ENCODE assay signal across 5 cellular contexts in the genomic region with DNA sequence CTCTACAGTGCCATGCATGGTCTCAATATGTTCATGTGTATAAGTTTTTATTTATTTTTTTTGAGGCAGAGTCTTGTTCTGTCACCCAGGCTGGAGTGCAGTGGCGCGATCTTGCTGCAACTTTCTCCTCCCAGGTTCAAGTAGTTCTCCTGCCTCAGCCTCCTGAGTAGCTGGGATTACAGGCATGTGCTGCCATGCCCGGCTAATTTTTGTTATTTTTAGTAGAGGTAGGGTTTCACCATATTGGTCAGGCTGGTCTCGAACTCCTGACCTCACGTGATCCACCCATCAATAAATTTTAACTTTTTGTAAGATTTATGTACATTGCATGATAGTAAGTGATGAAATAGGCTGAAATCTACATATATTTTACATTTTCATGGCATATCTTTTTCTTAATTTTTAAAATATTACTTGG.
DNase-seq lines count a peak whose midpoint lies in the region; ATAC-seq, FAIRE-seq and TF ChIP-seq lines count a peak whose summit lies in the region.
"Not testable (repeated sequence)": the region's sequence is repeated elsewhere in the genome, so short reads cannot be mapped to it uniquely, and the experiment has no call there.

No MANE protein-coding gene starts in this region.

- not testable (repeated sequence) for TF ChIP-seq CTCF in VCaP (conservative IDR thresholded peaks at IDR 0.05); K562 (IDR thresholded peaks at IDR 0.05 in 2 of 3, conservative IDR thresholded peaks at IDR 0.05 in 1 of 3; ENCODE audit: insufficient read depth in 2 of 3, low read depth in 1 of 3, low read length in 3 of 3); chondrocyte (IDR thresholded peaks at IDR 0.05); gastrocnemius medialis (IDR thresholded peaks at IDR 0.05 in 4 of 5, conservative IDR thresholded peaks at IDR 0.05 in 1 of 5)

- H3K4me2 ChIP-seq in K562 (ENCODE audit: insufficient read depth, low read length) = peak overlapping the region; percentile 33

- not testable (repeated sequence) for BruUV-seq in K562 (replicated peaks; lab: Mats Ljungman, UMichigan)

- 43% methylated on average over 5 of the region's 5 CpGs for WGBS in K562 (ENCODE audit: insufficient coverage, low coverage, missing lambda C conversion rate)

- H3K27ac ChIP-seq in CD8-positive, alpha-beta memory T cell (ENCODE audit: low read depth, low read length) = peak overlapping the region; percentile 49
- H3K27ac ChIP-seq in VCaP (0 out of 2 replicates have a peak overlapping the region, but pooled peaks have one; percentile 9), K562 (ENCODE audit: extremely low read depth, low read depth, low read length) (peak overlapping the region; percentile 85), gastrocnemius medialis (peak overlapping the region; percentile 54 to 90 (median 80))

- not testable (repeated sequence) for H4K20me1 ChIP-seq in K562 (replicated peaks; ENCODE audit: control insufficient read depth, insufficient read depth, low read length)

- H3K27me3 ChIP-seq in CD8-positive, alpha-beta memory T cell (ENCODE audit: insufficient read depth, low read length, poor library complexity, severe bottlenecking); K562 (ENCODE audit: control insufficient read depth in 2 of 2, insufficient read depth in 2 of 2, low read length in 2 of 2); gastrocnemius medialis: not testable (repeated sequence)

- TF ChIP-seq RAD21 in K562 (CRISPR knock-in tag; conservative IDR thresholded peaks at IDR 0.05 in 1 of 2, IDR thresholded peaks at IDR 0.05 in 1 of 2) = not testable (repeated sequence)

- H3K27me3 Mint-ChIP-seq in CD8-positive, alpha-beta memory T cell = peaks cover 7 to 32% of the 10 kb centered on the region in 2 donors
- H3K27me3 Mint-ChIP-seq in chondrocyte (ENCODE audit: low read depth) = not testable (repeated sequence)

- not testable (repeated sequence) for H3K4me1 Mint-ChIP-seq in CD8-positive, alpha-beta memory T cell
- peaks cover 25% of the 10 kb centered on the region for H3K4me1 Mint-ChIP-seq in chondrocyte (ENCODE audit: low read depth)

- intact Hi-C loops in K562 (cut with micrococcal nuclease); gastrocnemius medialis (cut with DNase I; ENCODE audit: low total_unique reads): not testable (repeated sequence)

- TF ChIP-seq POLR2A in K562 (conservative IDR thresholded peaks at IDR 0.05); gastrocnemius medialis (IDR thresholded peaks at IDR 0.05): not testable (repeated sequence)

- H3K9me3 Mint-ChIP-seq in CD8-positive, alpha-beta memory T cell; chondrocyte (ENCODE audit: low read depth): not testable (repeated sequence)

- peak overlapping the region in 1 of 2 experiments; percentile 82; a peak in 2 of 4 replicates for H3K9ac ChIP-seq in K562 (ENCODE audit: insufficient read depth in 1 of 2, low read depth in 2 of 2, low read length in 2 of 2)

- CTCF ChIA-PET in CD8-positive, alpha-beta memory T cell (lab: Charles Lee) = interaction anchor here (1.8 kb wide), 1 partner anchor 88 kb away, joined by 9 read pairs; a partner anchor contains a TSS
- CTCF ChIA-PET in K562 (lab: Yijun Ruan, JAX; ENCODE audit: low intra/inter-chr PET ratio) = interaction anchor here (9.0 kb wide), 1 partner anchor 85 kb away, joined by 129 read pairs; a partner anchor contains a TSS

- not testable (repeated sequence) for ATAC-seq in K562, gastrocnemius medialis

- H3K4me3 Mint-ChIP-seq in CD8-positive, alpha-beta memory T cell; chondrocyte (ENCODE audit: unreplicated experiment): not testable (repeated sequence)

- H3K27ac Mint-ChIP-seq in CD8-positive, alpha-beta memory T cell = not testable (repeated sequence)
- peak overlapping the region; percentile 49 for H3K27ac Mint-ChIP-seq in chondrocyte (ENCODE audit: unreplicated experiment)

- H3K4me3 ChIP-seq in CD8-positive, alpha-beta memory T cell (ENCODE audit: low read length); K562; gastrocnemius medialis: not testable (repeated sequence)

- FAIRE-seq in K562 (lab: Jason Lieb, UNC) = not testable (repeated sequence)

- H3K4me1 ChIP-seq in CD8-positive, alpha-beta memory T cell (ENCODE audit: insufficient read depth, low read length) = not testable (repeated sequence)
- H3K4me1 ChIP-seq in K562 (replicated peaks in 1 of 2; ENCODE audit: control insufficient read depth in 2 of 2, insufficient read depth in 2 of 2, low read length in 2 of 2) (peaks cover 19 to 60% of the 10 kb centered on the region in 2 experiments), gastrocnemius medialis (peaks cover 54 to 67% of the 10 kb centered on the region in 2 donors)

- not testable (repeated sequence) for H3K9me1 ChIP-seq in K562 (ENCODE audit: control insufficient read depth, insufficient read depth, low read length)

- H3K36me3 ChIP-seq in CD8-positive, alpha-beta memory T cell (ENCODE audit: insufficient read depth, low read length); gastrocnemius medialis: not testable (repeated sequence)
- peaks cover 70% of the 10 kb centered on the region for H3K36me3 ChIP-seq in K562 (ENCODE audit: control insufficient read depth, insufficient read depth, low read length)

- TF ChIP-seq EP300 in K562 (IDR thresholded peaks at IDR 0.05; ENCODE audit: low read length) = peak; percentile 39; the same call in 1 of the 2 replicates

- H3K36me3 Mint-ChIP-seq in CD8-positive, alpha-beta memory T cell; chondrocyte (ENCODE audit: low read depth): not testable (repeated sequence)

- in situ Hi-C loops in K562 (cut with MboI) (loop anchor here (5.0 kb wide), 1 partner anchor 78 kb away; no protein-coding TSS in a partner anchor), gastrocnemius medialis (cut with MboI; ENCODE audit: low sequenced_read_pairs in 4 of 4) (loop anchor here in 1 of 4 donors (10.0 kb wide), 1 partner anchor 81 kb away; no protein-coding TSS in a partner anchor)

- not testable (repeated sequence) for DNase-seq in CD8-positive, alpha-beta memory T cell; K562 (ENCODE audit: extremely low read depth in 1 of 4, low spot score in 3 of 4); chondrocyte (ENCODE audit: low spot score); gastrocnemius medialis

- POLR2A ChIA-PET in CD8-positive, alpha-beta memory T cell (lab: Charles Lee) = not testable (repeated sequence)
- POLR2A ChIA-PET in K562 (lab: Yijun Ruan, JAX) = interaction anchor here (1.4 to 4.5 kb wide), 14 partner anchors 9 to 124 kb away, joined by 3 to 46 read pairs (median 10); a partner anchor contains a TSS

- not testable (repeated sequence) for H3K9me3 ChIP-seq in CD8-positive, alpha-beta memory T cell (ENCODE audit: low read length); K562 (replicated peaks; ENCODE audit: control insufficient read depth, insufficient read depth, low read depth, low read length); gastrocnemius medialis

- H2AFZ ChIP-seq in K562 (ENCODE audit: low read depth, low read length) = peak overlapping the region; percentile 4; the same call in 1 of the 2 replicates

- peaks cover 100% of the 10 kb centered on the region for H3K79me2 ChIP-seq in K562 (ENCODE audit: control insufficient read depth, insufficient read depth, low read length)

TF ChIP-seq in K562, 482 proteins besides CTCF, POLR2A, EP300 and RAD21 (continues in another document):
- TF ChIP-seq, protein P1, sequence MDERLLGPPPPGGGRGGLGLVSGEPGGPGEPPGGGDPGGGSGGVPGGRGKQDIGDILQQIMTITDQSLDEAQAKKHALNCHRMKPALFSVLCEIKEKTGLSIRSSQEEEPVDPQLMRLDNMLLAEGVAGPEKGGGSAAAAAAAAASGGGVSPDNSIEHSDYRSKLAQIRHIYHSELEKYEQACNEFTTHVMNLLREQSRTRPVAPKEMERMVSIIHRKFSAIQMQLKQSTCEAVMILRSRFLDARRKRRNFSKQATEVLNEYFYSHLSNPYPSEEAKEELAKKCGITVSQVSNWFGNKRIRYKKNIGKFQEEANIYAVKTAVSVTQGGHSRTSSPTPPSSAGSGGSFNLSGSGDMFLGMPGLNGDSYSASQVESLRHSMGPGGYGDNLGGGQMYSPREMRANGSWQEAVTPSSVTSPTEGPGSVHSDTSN (CRISPR knock-in tag; IDR thresholded peaks at IDR 0.05; ENCODE audit: low read depth) = not testable (repeated sequence)
- TF ChIP-seq, protein P1 (tag; conservative IDR thresholded peaks at IDR 0.05; ENCODE audit: low read depth) = peak; percentile 71
- TF ChIP-seq, protein P2, sequence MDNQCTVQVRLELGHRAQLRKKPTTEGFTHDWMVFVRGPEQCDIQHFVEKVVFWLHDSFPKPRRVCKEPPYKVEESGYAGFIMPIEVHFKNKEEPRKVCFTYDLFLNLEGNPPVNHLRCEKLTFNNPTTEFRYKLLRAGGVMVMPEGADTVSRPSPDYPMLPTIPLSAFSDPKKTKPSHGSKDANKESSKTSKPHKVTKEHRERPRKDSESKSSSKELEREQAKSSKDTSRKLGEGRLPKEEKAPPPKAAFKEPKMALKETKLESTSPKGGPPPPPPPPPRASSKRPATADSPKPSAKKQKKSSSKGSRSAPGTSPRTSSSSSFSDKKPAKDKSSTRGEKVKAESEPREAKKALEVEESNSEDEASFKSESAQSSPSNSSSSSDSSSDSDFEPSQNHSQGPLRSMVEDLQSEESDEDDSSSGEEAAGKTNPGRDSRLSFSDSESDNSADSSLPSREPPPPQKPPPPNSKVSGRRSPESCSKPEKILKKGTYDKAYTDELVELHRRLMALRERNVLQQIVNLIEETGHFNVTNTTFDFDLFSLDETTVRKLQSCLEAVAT (IDR thresholded peaks at IDR 0.05) = peak; percentile 26 to 72; a peak in 3 of 4 replicates
- TF ChIP-seq DMBX1 (CRISPR knock-in tag; IDR thresholded peaks at IDR 0.05; ENCODE audit: borderline replicate concordance) (peak; percentile 73), SMARCA5 (IDR thresholded peaks at IDR 0.05) (peak; percentile 74; the same call in 1 of the 2 replicates), RAD51 (IDR thresholded peaks at IDR 0.05; ENCODE audit: borderline replicate concordance, low read depth) (peak; percentile 47; the same call in 1 of the 2 replicates)

Comparison
In these comparisons a context has a peak if more than half of its experiments do, and no peak if none do; other contexts are left out.
1. H3K27ac ChIP-seq: peak in every context shown above with its lines; median percentile 85 in K562; 80 in gastrocnemius medialis; 49 in CD8-positive, alpha-beta memory T cell; 9 in VCaP.